ENCODE assay signal across 8 cellular contexts in the genomic region with DNA sequence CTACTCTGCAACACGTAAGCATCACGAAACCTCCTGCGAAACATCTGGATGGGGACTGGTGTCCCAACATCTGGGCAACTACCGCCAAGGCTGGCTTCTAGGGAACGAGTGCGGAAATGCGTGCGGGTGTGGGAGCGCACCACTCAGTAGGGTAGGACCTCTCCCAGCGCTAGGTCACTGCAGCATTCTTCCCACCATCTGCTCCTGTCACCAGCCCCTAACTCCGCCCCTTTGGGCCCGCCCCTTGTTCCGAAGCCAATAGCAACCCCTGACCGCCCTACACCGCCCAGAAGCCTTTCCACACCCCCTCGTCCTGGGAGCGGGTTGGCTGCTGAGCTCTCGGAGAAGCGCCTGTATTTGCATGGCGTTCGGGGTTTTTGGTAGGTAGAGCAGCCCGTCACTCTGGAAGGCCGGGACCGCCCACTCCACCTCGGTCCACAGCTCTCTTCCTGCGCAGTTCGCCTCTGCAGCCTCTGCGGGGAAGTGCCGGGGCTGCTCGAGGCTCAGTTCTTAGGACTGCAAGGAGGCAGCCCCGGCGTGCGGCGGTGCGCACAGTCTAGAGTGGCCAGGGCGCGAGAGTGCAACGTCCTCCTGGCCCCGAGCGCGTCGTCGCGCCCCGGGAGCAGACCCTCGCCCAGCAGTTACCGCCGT. TPM values are rescaled to one million over a fixed set of nuclear protein-coding genes. Genes with fewer than 3 reads are reported as not detected.
DNase-seq lines count a peak whose midpoint lies in the region; ATAC-seq and TF ChIP-seq lines count a peak whose summit lies in the region.

Gene HS3ST3B1 (plus strand): TSS at position 454 of the 651 bp plus-strand sequence. CDS start 438 bp downstream, outside the sequence.

- ATAC-seq in GM19043 (IDR thresholded peaks at IDR 0.05; ENCODE audit: low read depth, unreplicated experiment) (peak; percentile 77), HG03342 (IDR thresholded peaks at IDR 0.05; ENCODE audit: unreplicated experiment) (peak; percentile 83), left lung (peak; percentile 90)

- peak within 1 kb of the TSS; percentile 59 to 73 for H3K4me3 ChIP-seq in left lung

- peak within 1 kb of the TSS; percentile 73 to 94 for H3K27ac ChIP-seq in left lung

- H3K4me1 ChIP-seq in left lung: peaks cover 16 to 73% of the 10 kb centered on the region in 2 donors

- H3K27me3 ChIP-seq in left lung: peaks cover 55 to 100% of the 10 kb centered on the region in 2 donors

- DNase-seq in AG09319 (ENCODE audit: extremely low read depth, low read depth): peak; percentile 100
- peak; percentile 97 for DNase-seq in NCI-H526 (lab: John Stamatoyannopoulos, UW)
- DNase-seq in activated CD4-positive, alpha-beta T cell treated with anti-CD3 and anti-CD28 coated beads, Interleukin-2, amount 50 U/mL, for 24 hours (ENCODE audit: low read depth in 1 of 2, low spot score in 1 of 2): peak; percentile 95 to 99
- DNase-seq in dermis microvascular lymphatic vessel endothelial cell (ENCODE audit: low read depth in 2 of 2): peak; percentile 96 to 97
- peak; percentile 98 to 99 for DNase-seq in left lung
- peak; percentile 100 for DNase-seq in stimulated activated CD4-positive, alpha-beta T cell treated with anti-CD3 and anti-CD28 coated beads, Interleukin-2, amount 100 ng/mL, for 24 hours

- intact Hi-C loops in left lung (cut with DNase I): loop anchor here in 1 of 2 donors (10.0 kb wide), 1 partner anchor 696 kb away; the partner anchor contains the start of gene HS3ST3A1

- H3K9me3 ChIP-seq in left lung: no peaks in the 10 kb centered on the region

- TF ChIP-seq CTCF in AG09319 (IDR thresholded peaks at IDR 0.05; ENCODE audit: low read depth, low read length) (no peak), left lung (IDR thresholded peaks at IDR 0.05) (no peak)

- no peaks in the 10 kb centered on the region for H3K36me3 ChIP-seq in left lung

RNA-seq across cellular contexts. Expression of gene HS3ST3B1, which starts in this region (rescaled TPM):
- 0.64 and 2.8 TPM in 2 replicates for total RNA-seq in dermis microvascular lymphatic vessel endothelial cell
- 1 to 10 TPM; 2.9 to 6.7 TPM for total RNA-seq in left lung

Comparison
In these comparisons a context has a peak if more than half of its experiments do, and no peak if none do; other contexts are left out.
1. Peak in every context shown above with its lines: DNase-seq, ATAC-seq, H3K4me3 ChIP-seq and H3K27ac ChIP-seq.